ENCODE assay signal across 8 cellular contexts in the genomic region with DNA sequence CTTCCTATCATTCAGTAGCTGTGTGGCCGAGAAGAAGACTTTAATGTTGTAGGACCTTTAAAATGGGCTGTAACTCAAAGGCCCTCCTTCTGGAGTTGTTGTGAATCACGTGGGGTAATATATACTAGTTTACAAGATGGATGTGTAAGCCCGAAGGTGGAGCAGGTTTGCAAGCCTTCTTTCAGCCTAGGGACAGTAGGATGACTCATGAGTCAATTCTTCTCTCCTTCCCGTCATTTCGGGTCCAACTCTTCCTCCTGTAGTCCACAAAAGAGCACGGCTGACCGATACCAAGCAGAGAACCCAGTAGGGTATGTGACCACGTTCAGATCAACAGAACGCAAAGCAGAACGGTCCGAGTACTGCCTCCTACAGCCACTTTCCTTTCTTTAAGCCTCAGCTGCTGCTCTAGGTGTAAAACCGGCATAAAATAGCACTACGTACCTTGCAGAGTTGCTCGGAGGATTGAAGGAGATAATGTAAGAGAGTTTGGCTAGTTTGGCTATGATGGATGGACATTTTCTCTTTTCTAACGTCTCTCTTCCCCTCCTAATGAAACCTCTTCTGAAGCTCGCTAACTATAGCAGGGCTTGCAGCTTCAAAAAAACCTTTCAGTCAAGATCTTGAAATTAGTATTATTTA. TPM values are rescaled to one million over a fixed set of nuclear protein-coding genes. Genes with fewer than 3 reads are reported as not detected.
A peak's percentile ranks its signal among the peaks of the same experiment; 100 is the strongest.
DNase-seq lines count a peak whose midpoint lies in the region; ATAC-seq and TF ChIP-seq lines count a peak whose summit lies in the region.

No MANE protein-coding gene starts in this region.

- peak overlapping the region; percentile 91 for H3K4me3 Mint-ChIP-seq in T-helper 2 cell treated with Interferon-gamma antibody and Interleukin-4, amounts not matched to agents 5 μg/mL and 100 μg/mL, for 36 hours

- H3K4me3 ChIP-seq in left lung = peak overlapping the region; percentile 60 to 96

- peaks cover 17% of the 10 kb centered on the region for H3K36me3 Mint-ChIP-seq in T-helper 2 cell treated with Interferon-gamma antibody and Interleukin-4, amounts not matched to agents 5 μg/mL and 100 μg/mL, for 36 hours (ENCODE audit: low read depth)

- peaks cover 0 to 2% of the 10 kb centered on the region in 2 donors for H3K36me3 ChIP-seq in left lung

- H3K9me3 Mint-ChIP-seq in T-helper 2 cell treated with Interferon-gamma antibody and Interleukin-4, amounts not matched to agents 5 μg/mL and 100 μg/mL, for 36 hours = no peaks in the 10 kb centered on the region

- no peaks in the 10 kb centered on the region for H3K9me3 ChIP-seq in left lung

- peaks cover 7 to 40% of the 10 kb centered on the region in 2 donors for H3K4me1 ChIP-seq in left lung

- peak; percentile 74 for DNase-seq in GM10266 (ENCODE audit: extremely low spot score)
- DNase-seq in LoVo (ENCODE audit: low spot score) = peak; percentile 91
- DNase-seq in T-helper 2 cell treated with Interferon-gamma antibody and Interleukin-4, amounts not matched to agents 5 μg/mL and 100 μg/mL, for 36 hours (ENCODE audit: low spot score) = peak; percentile 48
- peak; percentile 52 for DNase-seq in central memory CD4-positive, alpha-beta T cell
- DNase-seq in left lung = no peak
- peak; percentile 32 for DNase-seq in stimulated activated naive CD8-positive, alpha-beta T cell treated with anti-CD3 and anti-CD28 coated beads, Interleukin-15, Interleukin-2, amounts not matched to agents 100 U/mL and 50 U/mL, for 24 hours
- no peak for DNase-seq in NCI-H2171 treated with DMSO at 0.1 percent for 48 hours (lab: John Stamatoyannopoulos, UW)

- intact Hi-C loops in left lung (cut with DNase I) = loop anchor here in 1 of 2 donors (10.0 kb wide), 1 partner anchor 54 kb away; no protein-coding TSS in a partner anchor

- peak overlapping the region; percentile 97 for H3K27ac Mint-ChIP-seq in T-helper 2 cell treated with Interferon-gamma antibody and Interleukin-4, amounts not matched to agents 5 μg/mL and 100 μg/mL, for 36 hours

- peak overlapping the region; percentile 93 to 99 for H3K27ac ChIP-seq in left lung

- ATAC-seq in GM21825 (IDR thresholded peaks at IDR 0.05; ENCODE audit: unreplicated experiment) (peak; percentile 20), left lung (peak; percentile 7)
- peak; percentile 24 for ATAC-seq in stimulated activated naive CD8-positive, alpha-beta T cell treated with anti-CD3 and anti-CD28 coated beads, Interleukin-15, Interleukin-2, amounts not matched to agents 100 U/mL and 50 U/mL, for 24 hours

- peaks cover 31% of the 10 kb centered on the region for H3K4me1 Mint-ChIP-seq in T-helper 2 cell treated with Interferon-gamma antibody and Interleukin-4, amounts not matched to agents 5 μg/mL and 100 μg/mL, for 36 hours (ENCODE audit: low read depth)

- TF ChIP-seq CTCF in GM10266 (IDR thresholded peaks at IDR 0.05; ENCODE audit: control insufficient read depth, insufficient read depth, low read depth, missing control alignments) (no peak), left lung (IDR thresholded peaks at IDR 0.05) (no peak)

- H3K27me3 Mint-ChIP-seq in T-helper 2 cell treated with Interferon-gamma antibody and Interleukin-4, amounts not matched to agents 5 μg/mL and 100 μg/mL, for 36 hours (ENCODE audit: low read depth) = no peaks in the 10 kb centered on the region

- H3K27me3 ChIP-seq in left lung = no peaks in the 10 kb centered on the region

RNA-seq across cellular contexts. Expression of gene RASSF3, which starts 1.3 kb away (rescaled TPM):
- total RNA-seq in left lung = 10 to 100 TPM; 74.5 to 90.2 TPM

Comparison
In these comparisons a context has a peak if more than half of its experiments do, and no peak if none do; other contexts are left out.
1. DNase-seq: peak in GM10266 (single experiment), LoVo (single experiment), T-helper 2 cell treated with Interferon-gamma antibody and Interleukin-4, amounts not matched to agents 5 μg/mL and 100 μg/mL, for 36 hours (single experiment), central memory CD4-positive, alpha-beta T cell (single experiment) and stimulated activated naive CD8-positive, alpha-beta T cell treated with anti-CD3 and anti-CD28 coated beads, Interleukin-15, Interleukin-2, amounts not matched to agents 100 U/mL and 50 U/mL, for 24 hours (single experiment); none in left lung (0 of 2) and NCI-H2171 treated with DMSO at 0.1 percent for 48 hours (single experiment).
2. Peak in every context shown above with its lines, with median percentiles within 50 percentile points of each other: ATAC-seq.